15 cellular contexts compared by ENCODE assay signal in genomic region chr15:62118446-62118964, GRCh38. TPM values are rescaled to one million over a fixed set of nuclear protein-coding genes. Genes with fewer than 3 reads are reported as not detected.
DNase-seq lines count a peak whose midpoint lies in the region; ATAC-seq and TF ChIP-seq lines count a peak whose summit lies in the region.
"Had no signal": no experiment of that assay in that cellular context is flagged by ENCODE, and none has a peak within 500 bp of the region (broad histone marks: within the 10 kb centered on the region; RNA-seq: fewer than 3 reads in every experiment).

No MANE protein-coding gene starts in this region.

- H3K4me3 ChIP-seq in esophagus squamous epithelium (peak overlapping the region in 1 of 4 donors; percentile 55), skeletal muscle satellite cell (ENCODE audit: low read length) (no peak overlapping the region)
- H3K4me3 ChIP-seq: mucosa of descending colon had no signal

- peak overlapping the region; percentile 44 for H3K9ac ChIP-seq in skeletal muscle satellite cell (ENCODE audit: low read depth, low read length)

- WGBS in esophagus squamous epithelium, 2 donors, result 50 to 63% methylated on average over 8 of the region's 8 CpGs

- H3K9me3 ChIP-seq in esophagus squamous epithelium (no peaks in the 10 kb centered on the region), skeletal muscle satellite cell (replicated peaks; ENCODE audit: low read length) (no peaks in the 10 kb centered on the region)
- H3K9me3 ChIP-seq: mucosa of descending colon had no signal

- H3K4me2 ChIP-seq in skeletal muscle satellite cell (ENCODE audit: low read length), result peak overlapping the region; percentile 77

- TF ChIP-seq POLR2A in esophagus squamous epithelium (IDR thresholded peaks at IDR 0.05), result no peak

- no peak for ATAC-seq in omental fat pad (ENCODE audit: low FRiP score)
- ATAC-seq in GM18520 (IDR thresholded peaks at IDR 0.05; ENCODE audit: unreplicated experiment), result no peak

- H3K4me1 ChIP-seq in esophagus squamous epithelium (peaks cover 0 to 37% (median 32%) of the 10 kb centered on the region in 3 donors), skeletal muscle satellite cell (ENCODE audit: control insufficient read depth, insufficient read depth, low read length) (peaks cover 23% of the 10 kb centered on the region)

- H3K36me3 ChIP-seq in esophagus squamous epithelium, result no peaks in the 10 kb centered on the region
- no peaks in the 10 kb centered on the region for H3K36me3 ChIP-seq in skeletal muscle satellite cell (ENCODE audit: insufficient read depth, low read length)

- no peak for TF ChIP-seq CTCF in esophagus squamous epithelium (IDR thresholded peaks at IDR 0.05)
- TF ChIP-seq CTCF in omental fat pad (IDR thresholded peaks at IDR 0.05), result no peak

- H3K27me3 ChIP-seq in esophagus squamous epithelium (no peaks in the 10 kb centered on the region), skeletal muscle satellite cell (ENCODE audit: control insufficient read depth, insufficient read depth, low read length) (no peaks in the 10 kb centered on the region)

- H3K27ac ChIP-seq in esophagus squamous epithelium, result peak overlapping the region; percentile 70 to 91 (median 80)
- H3K27ac ChIP-seq: 22Rv1 had no signal

- intact Hi-C loops in esophagus squamous epithelium (cut with DNase I), result loop anchor here (10.0 kb wide), 1 partner anchor 54 kb away; the partner anchor contains the start of genes C2CD4A and VPS13C

- DNase-seq in DMS 273 (lab: John Stamatoyannopoulos, UW; ENCODE audit: unreplicated experiment) (peak; percentile 6), DMS 273 treated with DMSO at 0.1 percent for 48 hours (lab: John Stamatoyannopoulos, UW) (no peak), SHP77 treated with DMSO at 0.1 percent for 48 hours (lab: John Stamatoyannopoulos, UW) (peak; percentile 46), esophagus squamous epithelium (lab: John Stamatoyannopoulos, UW) (no peak), omental fat pad (ENCODE audit: low spot score) (no peak), NK-92 (lab: John Stamatoyannopoulos, UW; ENCODE audit: unreplicated experiment) (no peak)
- DNase-seq: activated naive CD8-positive, alpha-beta T cell treated with anti-CD3 and anti-CD28 coated beads, Interleukin-2, amount 10 ng/mL, durations not matched to agents 7 days and 5 days; H9; mucosa of descending colon; NCI-H1048 had no signal

RNA-seq across cellular contexts. Expression of gene C2CD4B, which starts 46.6 kb away (rescaled TPM):
- under 1 TPM; 0.15 to 0.95 (median 0.43) TPM for total RNA-seq in esophagus squamous epithelium
- not detected in 2 replicates for total RNA-seq in skeletal muscle satellite cell (2012; rRNA removed)
- total RNA-seq in omental fat pad, result 10 to 100 TPM in 3 of 4 donors, 1 to 10 TPM in 1; 1.9 to 21.1 (median 15.3) TPM
- total RNA-seq: activated naive CD8-positive, alpha-beta T cell treated with anti-CD3 and anti-CD28 coated beads, Interleukin-2, amount 10 ng/mL, durations not matched to agents 7 days and 5 days; G401 had no signal

RNA-seq across cellular contexts. Expression of gene C2CD4A, which starts 51.7 kb away (rescaled TPM):
- 1 to 10 TPM in 1 of 4 donors, under 1 TPM in 3; 0.18 to 1.8 (median 0.19) TPM for total RNA-seq in esophagus squamous epithelium
- not detected in 2 replicates for total RNA-seq in skeletal muscle satellite cell (2012; rRNA removed)
- under 1 TPM in 2 of 4 donors, not detected in 2; 0.09 to 0.60 TPM for total RNA-seq in omental fat pad
- total RNA-seq: activated naive CD8-positive, alpha-beta T cell treated with anti-CD3 and anti-CD28 coated beads, Interleukin-2, amount 10 ng/mL, durations not matched to agents 7 days and 5 days; G401; H9; subcutaneous adipose tissue had no signal

RNA-seq across cellular contexts. Expression of gene VPS13C, which starts 58.3 kb away (rescaled TPM):
- total RNA-seq in esophagus squamous epithelium (10 to 100 TPM in 3 of 4 donors, 1 to 10 TPM in 1; 7.6 to 43.1 (median 18.0) TPM), omental fat pad (100 to 1,000 TPM in 1 of 4 donors, 10 to 100 TPM in 3; 61.6 to 144 (median 75.8) TPM)
- total RNA-seq in skeletal muscle satellite cell (2012; rRNA removed), result 46.3 and 62.6 TPM in 2 replicates

Comparison
In these comparisons a context has a peak if more than half of its experiments do, and no peak if none do; other contexts are left out.
1. DNase-seq: peak in DMS 273 (single experiment) and SHP77 treated with DMSO at 0.1 percent for 48 hours (single experiment); none in DMS 273 treated with DMSO at 0.1 percent for 48 hours (single experiment), esophagus squamous epithelium (single experiment), omental fat pad (single experiment) and NK-92 (single experiment).